In the genomic region with DNA sequence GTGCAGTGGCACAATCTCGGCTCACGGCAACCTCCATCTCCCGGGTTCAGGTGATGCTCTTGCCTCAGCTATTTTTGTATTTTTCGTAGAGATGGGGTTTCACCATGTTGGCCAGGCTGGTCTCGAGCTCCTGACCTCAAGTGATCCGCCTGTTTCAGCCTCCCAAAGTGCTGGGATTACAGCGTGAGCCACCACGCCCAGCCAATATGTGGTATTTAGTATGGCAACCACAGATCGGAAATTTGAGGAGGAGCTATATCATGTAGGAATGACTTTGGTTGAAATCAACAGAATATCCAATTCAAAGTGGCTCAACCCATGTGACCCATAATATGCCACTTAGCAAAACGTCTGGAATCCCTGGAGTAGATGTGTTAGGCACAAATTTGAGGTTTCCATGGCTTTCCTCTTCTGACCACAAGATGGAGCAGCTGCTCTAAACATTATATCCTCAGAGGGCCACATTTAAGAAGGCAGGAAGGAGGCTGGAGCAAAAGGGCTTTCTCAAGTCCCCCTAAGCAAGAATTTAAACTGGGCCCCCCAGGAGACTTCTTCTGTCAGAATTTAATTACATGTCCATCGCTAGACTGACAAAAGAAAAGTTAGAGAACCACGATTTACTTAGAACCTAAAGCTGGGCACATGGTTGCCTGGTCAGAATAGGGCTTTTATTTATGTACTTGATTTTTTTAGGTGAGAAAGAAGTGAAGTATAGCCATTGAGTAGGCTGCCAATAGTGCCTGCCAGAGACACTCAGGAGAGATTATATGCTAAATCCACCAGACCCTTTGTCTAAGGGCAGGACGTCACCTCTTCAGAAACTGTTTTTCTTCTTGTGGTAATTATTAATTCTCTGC, we compare ENCODE assay signal across 9 cellular contexts. TPM values are rescaled to one million over a fixed set of nuclear protein-coding genes. Genes with fewer than 3 reads are reported as not detected.
DNase-seq lines count a peak whose midpoint lies in the region; ATAC-seq and TF ChIP-seq lines count a peak whose summit lies in the region.
"Had no signal": no experiment of that assay in that cellular context is flagged by ENCODE, and none has a peak within 500 bp of the region (broad histone marks: within the 10 kb centered on the region; RNA-seq: fewer than 3 reads in every experiment).

No MANE protein-coding gene starts in this region.

- H3K27me3 Mint-ChIP-seq in activated T-cell treated with anti-CD3 and anti-CD28 coated beads, Interleukin-2, amount 50 U/mL, for 4 hours (ENCODE audit: low read depth) = peaks cover 17% of the 10 kb centered on the region

- H3K4me3 Mint-ChIP-seq in activated T-cell treated with anti-CD3 and anti-CD28 coated beads, Interleukin-2, amount 50 U/mL, for 4 hours = no peak overlapping the region
- H3K4me3 Mint-ChIP-seq: activated naive CD8-positive, alpha-beta T cell had no signal

- H3K9me3 ChIP-seq in ovary = no peaks in the 10 kb centered on the region

- H3K4me3 ChIP-seq in ovary = no peak overlapping the region

- H3K27ac ChIP-seq in ovary = no peak overlapping the region

- TF ChIP-seq EP300 in ovary (IDR thresholded peaks at IDR 0.05) = no peak

- peak; percentile 57 to 80 for ATAC-seq in activated T-cell treated with anti-CD3 and anti-CD28 coated beads, Interleukin-2, amount 50 U/mL, for 4 hours
- ATAC-seq in GM18868 (IDR thresholded peaks at IDR 0.05; ENCODE audit: unreplicated experiment) (no peak), HG03354 (IDR thresholded peaks at IDR 0.05; ENCODE audit: poor library complexity, severe bottlenecking, unreplicated experiment) (no peak)

- H3K27me3 ChIP-seq in ovary = no peaks in the 10 kb centered on the region

- no peaks in the 10 kb centered on the region for H3K4me1 ChIP-seq in ovary (ENCODE audit: insufficient read depth)

- TF ChIP-seq CTCF in ovary (IDR thresholded peaks at IDR 0.05) = peak; percentile 46 to 84 (median 78)

- DNase-seq in DMS153 treated with DMSO at 0.1 percent for 48 hours (lab: John Stamatoyannopoulos, UW; ENCODE audit: unreplicated experiment) (peak; percentile 75), HUDEP-2 (lab: John Stamatoyannopoulos, UW; ENCODE audit: unreplicated experiment in 76 of 76) (peak in 43 of 76 experiments; percentile 2 to 67 (median 32)), NCI-H774 (lab: John Stamatoyannopoulos, UW) (peak; percentile 68), globus pallidus (ENCODE audit: low spot score) (peak; percentile 70), ovary (peak in 1 of 5 donors; percentile 59)
- peak; percentile 15 for DNase-seq in activated T-cell treated with anti-CD3 and anti-CD28 coated beads, Interleukin-2, amount 50 U/mL, for 4 hours

- no peaks in the 10 kb centered on the region for H3K9me3 Mint-ChIP-seq in activated T-cell treated with anti-CD3 and anti-CD28 coated beads, Interleukin-2, amount 50 U/mL, for 4 hours

- no peak for TF ChIP-seq POLR2A in ovary (IDR thresholded peaks at IDR 0.05)

- no peaks in the 10 kb centered on the region for H3K36me3 Mint-ChIP-seq in activated T-cell treated with anti-CD3 and anti-CD28 coated beads, Interleukin-2, amount 50 U/mL, for 4 hours (ENCODE audit: insufficient read depth)

- no peaks in the 10 kb centered on the region for H3K4me1 Mint-ChIP-seq in activated T-cell treated with anti-CD3 and anti-CD28 coated beads, Interleukin-2, amount 50 U/mL, for 4 hours (ENCODE audit: low read depth)

- intact Hi-C loops in ovary (cut with DNase I) = loop anchor here (2.0 to 10.0 kb wide), 5 partner anchors 417 to 785 kb away; no protein-coding TSS in a partner anchor

- no peaks in the 10 kb centered on the region for H3K36me3 ChIP-seq in ovary

- 48 to 55% (median 51%) methylated on average over 13 of the region's 13 CpGs for WGBS in ovary, 3 donors

RNA-seq across cellular contexts. Expression of a gene that starts 49.6 kb away (rescaled TPM):
- 10 to 100 TPM; 52.5 to 57.6 (median 52.9) TPM for total RNA-seq in activated T-cell treated with anti-CD3 and anti-CD28 coated beads, Interleukin-2, amount 50 U/mL, for 4 hours
- 10 to 100 TPM; 34.2 to 44.4 (median 39.8) TPM for total RNA-seq in ovary
- polyA plus RNA-seq in ovary = 10 to 100 TPM; 17.8 to 24.6 TPM

Comparison
In these comparisons a context has a peak if more than half of its experiments do, and no peak if none do; other contexts are left out.
1. ATAC-seq: peak in activated T-cell treated with anti-CD3 and anti-CD28 coated beads, Interleukin-2, amount 50 U/mL, for 4 hours (2 of 2); none in GM18868 (single experiment) and HG03354 (single experiment).